1 cellular context compared by ENCODE assay signal in the genomic region with DNA sequence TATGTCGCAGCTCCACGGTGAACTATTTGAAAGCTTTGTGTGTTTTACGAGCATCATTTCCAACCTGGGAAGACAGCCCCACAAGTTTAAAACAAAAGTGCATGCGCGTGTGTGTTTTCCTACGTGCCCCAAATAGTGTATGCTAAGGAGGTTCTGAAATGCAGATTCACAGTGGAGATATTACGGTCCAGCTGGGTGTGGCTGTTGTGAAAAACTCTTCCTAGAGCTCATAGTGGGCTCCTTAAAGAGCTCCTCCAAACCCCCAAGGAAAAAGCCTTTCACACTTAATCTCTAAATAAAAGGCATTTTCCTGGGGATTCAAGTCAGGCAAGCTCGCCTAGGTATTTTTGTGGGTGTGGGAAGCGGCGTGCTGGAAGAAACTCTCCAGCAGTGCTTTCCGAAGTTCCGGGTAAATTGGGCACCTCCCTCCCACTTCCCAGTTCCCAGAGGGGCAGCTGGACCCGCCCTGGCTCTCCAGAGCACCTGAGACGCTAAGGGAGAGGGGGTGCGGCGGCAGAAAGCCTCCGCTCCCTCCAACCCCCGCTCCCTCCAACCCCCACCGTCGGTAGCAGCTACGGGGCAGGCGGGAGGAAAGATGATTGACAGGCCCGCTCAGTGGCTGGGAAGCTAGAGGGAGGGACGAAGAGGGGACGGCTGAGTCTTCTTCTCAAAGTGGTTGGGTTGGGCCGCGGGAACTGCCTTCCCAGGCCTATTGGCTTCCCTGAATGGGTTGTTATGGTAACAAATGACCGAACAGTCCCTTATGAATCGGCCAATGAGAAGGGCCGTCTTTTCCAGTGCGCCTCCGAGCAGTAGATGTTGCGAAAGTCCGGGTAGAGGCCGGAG.
TF ChIP-seq lines count a peak whose summit lies in the region.

No MANE protein-coding gene starts in this region.

TF ChIP-seq in HepG2, 621 proteins besides CTCF, POLR2A, EP300 and RAD21 (continued from another document and continues in another):
- TF ChIP-seq, protein P1, sequence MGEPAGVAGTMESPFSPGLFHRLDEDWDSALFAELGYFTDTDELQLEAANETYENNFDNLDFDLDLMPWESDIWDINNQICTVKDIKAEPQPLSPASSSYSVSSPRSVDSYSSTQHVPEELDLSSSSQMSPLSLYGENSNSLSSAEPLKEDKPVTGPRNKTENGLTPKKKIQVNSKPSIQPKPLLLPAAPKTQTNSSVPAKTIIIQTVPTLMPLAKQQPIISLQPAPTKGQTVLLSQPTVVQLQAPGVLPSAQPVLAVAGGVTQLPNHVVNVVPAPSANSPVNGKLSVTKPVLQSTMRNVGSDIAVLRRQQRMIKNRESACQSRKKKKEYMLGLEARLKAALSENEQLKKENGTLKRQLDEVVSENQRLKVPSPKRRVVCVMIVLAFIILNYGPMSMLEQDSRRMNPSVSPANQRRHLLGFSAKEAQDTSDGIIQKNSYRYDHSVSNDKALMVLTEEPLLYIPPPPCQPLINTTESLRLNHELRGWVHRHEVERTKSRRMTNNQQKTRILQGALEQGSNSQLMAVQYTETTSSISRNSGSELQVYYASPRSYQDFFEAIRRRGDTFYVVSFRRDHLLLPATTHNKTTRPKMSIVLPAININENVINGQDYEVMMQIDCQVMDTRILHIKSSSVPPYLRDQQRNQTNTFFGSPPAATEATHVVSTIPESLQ (CRISPR knock-in tag; conservative IDR thresholded peaks at IDR 0.05), result 0 out of 2 replicates have a peak, but pooled peaks have one; percentile 52
- TF ChIP-seq HMG20A (CRISPR knock-in tag; IDR thresholded peaks at IDR 0.05; ENCODE audit: borderline replicate concordance) (no peak), TBX3 (IDR thresholded peaks at IDR 0.05; ENCODE audit: borderline replicate concordance) (no peak), ZSCAN22 (CRISPR knock-in tag; IDR thresholded peaks at IDR 0.05) (no peak), ZNF235 (CRISPR knock-in tag; IDR thresholded peaks at IDR 0.05; ENCODE audit: borderline replicate concordance) (no peak), CEBPB (IDR thresholded peaks at IDR 0.05; ENCODE audit: borderline replicate concordance, low read depth, low read length) (peak; percentile 99), JARID2 (CRISPR knock-in tag; IDR thresholded peaks at IDR 0.05; ENCODE audit: insufficient replicate concordance) (no peak), KMT2A (CRISPR knock-in tag; IDR thresholded peaks at IDR 0.05) (no peak), PTBP1 (IDR thresholded peaks at IDR 0.05; ENCODE audit: low read depth, low read length, poor library complexity, severe bottlenecking) (no peak), KDM4B (CRISPR knock-in tag; IDR thresholded peaks at IDR 0.05) (peak; percentile 62; the same call in 1 of the 2 replicates), HNF4A (CRISPR knock-in tag; IDR thresholded peaks at IDR 0.05) (no peak), NFYC (CRISPR knock-in tag; IDR thresholded peaks at IDR 0.05) (peak; percentile 88), MTA1 (CRISPR knock-in tag; IDR thresholded peaks at IDR 0.05; ENCODE audit: borderline replicate concordance) (0 out of 2 replicates have a peak, but pooled peaks have one; percentile 51), NCOA2 (CRISPR knock-in tag; IDR thresholded peaks at IDR 0.05) (no peak), HOXA7 (CRISPR knock-in tag; IDR thresholded peaks at IDR 0.05) (no peak), TP53 (CRISPR knock-in tag; conservative IDR thresholded peaks at IDR 0.05) (no peak), MAFG (CRISPR knock-in tag; IDR thresholded peaks at IDR 0.05) (no peak), ONECUT2 (CRISPR knock-in tag; IDR thresholded peaks at IDR 0.05) (no peak), DPF2 (CRISPR knock-in tag; IDR thresholded peaks at IDR 0.05; ENCODE audit: borderline replicate concordance, low read depth) (no peak), ZNF468 (CRISPR knock-in tag; IDR thresholded peaks at IDR 0.05) (no peak), PHF8 (CRISPR knock-in tag; IDR thresholded peaks at IDR 0.05) (no peak), NFATC3 (CRISPR knock-in tag; IDR thresholded peaks at IDR 0.05) (no peak)
- TF ChIP-seq, protein P2, sequence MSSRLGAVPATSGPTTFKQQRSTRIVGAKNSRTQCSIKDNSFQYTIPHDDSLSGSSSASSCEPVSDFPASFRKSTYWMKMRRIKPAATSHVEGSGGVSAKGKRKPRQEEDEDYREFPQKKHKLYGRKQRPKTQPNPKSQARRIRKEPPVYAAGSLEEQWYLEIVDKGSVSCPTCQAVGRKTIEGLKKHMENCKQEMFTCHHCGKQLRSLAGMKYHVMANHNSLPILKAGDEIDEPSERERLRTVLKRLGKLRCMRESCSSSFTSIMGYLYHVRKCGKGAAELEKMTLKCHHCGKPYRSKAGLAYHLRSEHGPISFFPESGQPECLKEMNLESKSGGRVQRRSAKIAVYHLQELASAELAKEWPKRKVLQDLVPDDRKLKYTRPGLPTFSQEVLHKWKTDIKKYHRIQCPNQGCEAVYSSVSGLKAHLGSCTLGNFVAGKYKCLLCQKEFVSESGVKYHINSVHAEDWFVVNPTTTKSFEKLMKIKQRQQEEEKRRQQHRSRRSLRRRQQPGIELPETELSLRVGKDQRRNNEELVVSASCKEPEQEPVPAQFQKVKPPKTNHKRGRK (CRISPR knock-in tag; IDR thresholded peaks at IDR 0.05), result no peak
- TF ChIP-seq, protein P3, sequence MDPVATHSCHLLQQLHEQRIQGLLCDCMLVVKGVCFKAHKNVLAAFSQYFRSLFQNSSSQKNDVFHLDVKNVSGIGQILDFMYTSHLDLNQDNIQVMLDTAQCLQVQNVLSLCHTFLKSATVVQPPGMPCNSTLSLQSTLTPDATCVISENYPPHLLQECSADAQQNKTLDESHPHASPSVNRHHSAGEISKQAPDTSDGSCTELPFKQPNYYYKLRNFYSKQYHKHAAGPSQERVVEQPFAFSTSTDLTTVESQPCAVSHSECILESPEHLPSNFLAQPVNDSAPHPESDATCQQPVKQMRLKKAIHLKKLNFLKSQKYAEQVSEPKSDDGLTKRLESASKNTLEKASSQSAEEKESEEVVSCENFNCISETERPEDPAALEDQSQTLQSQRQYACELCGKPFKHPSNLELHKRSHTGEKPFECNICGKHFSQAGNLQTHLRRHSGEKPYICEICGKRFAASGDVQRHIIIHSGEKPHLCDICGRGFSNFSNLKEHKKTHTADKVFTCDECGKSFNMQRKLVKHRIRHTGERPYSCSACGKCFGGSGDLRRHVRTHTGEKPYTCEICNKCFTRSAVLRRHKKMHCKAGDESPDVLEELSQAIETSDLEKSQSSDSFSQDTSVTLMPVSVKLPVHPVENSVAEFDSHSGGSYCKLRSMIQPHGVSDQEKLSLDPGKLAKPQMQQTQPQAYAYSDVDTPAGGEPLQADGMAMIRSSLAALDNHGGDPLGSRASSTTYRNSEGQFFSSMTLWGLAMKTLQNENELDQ (CRISPR knock-in tag; IDR thresholded peaks at IDR 0.05; ENCODE audit: borderline replicate concordance), result no peak
- TF ChIP-seq, protein P4, sequence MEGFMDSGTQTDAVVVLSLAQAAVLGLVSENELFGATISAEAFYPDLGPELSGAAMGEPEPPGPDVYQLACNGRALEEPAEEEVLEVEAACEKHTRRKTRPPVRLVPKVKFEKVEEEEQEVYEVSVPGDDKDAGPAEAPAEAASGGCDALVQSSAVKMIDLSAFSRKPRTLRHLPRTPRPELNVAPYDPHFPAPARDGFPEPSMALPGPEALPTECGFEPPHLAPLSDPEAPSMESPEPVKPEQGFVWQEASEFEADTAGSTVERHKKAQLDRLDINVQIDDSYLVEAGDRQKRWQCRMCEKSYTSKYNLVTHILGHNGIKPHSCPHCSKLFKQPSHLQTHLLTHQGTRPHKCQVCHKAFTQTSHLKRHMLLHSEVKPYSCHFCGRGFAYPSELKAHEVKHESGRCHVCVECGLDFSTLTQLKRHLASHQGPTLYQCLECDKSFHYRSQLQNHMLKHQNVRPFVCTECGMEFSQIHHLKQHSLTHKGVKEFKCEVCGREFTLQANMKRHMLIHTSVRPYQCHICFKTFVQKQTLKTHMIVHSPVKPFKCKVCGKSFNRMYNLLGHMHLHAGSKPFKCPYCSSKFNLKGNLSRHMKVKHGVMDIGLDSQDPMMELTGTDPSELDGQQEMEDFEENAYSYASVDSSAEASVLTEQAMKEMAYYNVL (CRISPR knock-in tag; IDR thresholded peaks at IDR 0.05; ENCODE audit: borderline replicate concordance), result no peak
- TF ChIP-seq, protein P5, sequence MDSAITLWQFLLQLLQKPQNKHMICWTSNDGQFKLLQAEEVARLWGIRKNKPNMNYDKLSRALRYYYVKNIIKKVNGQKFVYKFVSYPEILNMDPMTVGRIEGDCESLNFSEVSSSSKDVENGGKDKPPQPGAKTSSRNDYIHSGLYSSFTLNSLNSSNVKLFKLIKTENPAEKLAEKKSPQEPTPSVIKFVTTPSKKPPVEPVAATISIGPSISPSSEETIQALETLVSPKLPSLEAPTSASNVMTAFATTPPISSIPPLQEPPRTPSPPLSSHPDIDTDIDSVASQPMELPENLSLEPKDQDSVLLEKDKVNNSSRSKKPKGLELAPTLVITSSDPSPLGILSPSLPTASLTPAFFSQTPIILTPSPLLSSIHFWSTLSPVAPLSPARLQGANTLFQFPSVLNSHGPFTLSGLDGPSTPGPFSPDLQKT (CRISPR knock-in tag; IDR thresholded peaks at IDR 0.05; ENCODE audit: borderline replicate concordance), result no peak
- TF ChIP-seq, protein P6, sequence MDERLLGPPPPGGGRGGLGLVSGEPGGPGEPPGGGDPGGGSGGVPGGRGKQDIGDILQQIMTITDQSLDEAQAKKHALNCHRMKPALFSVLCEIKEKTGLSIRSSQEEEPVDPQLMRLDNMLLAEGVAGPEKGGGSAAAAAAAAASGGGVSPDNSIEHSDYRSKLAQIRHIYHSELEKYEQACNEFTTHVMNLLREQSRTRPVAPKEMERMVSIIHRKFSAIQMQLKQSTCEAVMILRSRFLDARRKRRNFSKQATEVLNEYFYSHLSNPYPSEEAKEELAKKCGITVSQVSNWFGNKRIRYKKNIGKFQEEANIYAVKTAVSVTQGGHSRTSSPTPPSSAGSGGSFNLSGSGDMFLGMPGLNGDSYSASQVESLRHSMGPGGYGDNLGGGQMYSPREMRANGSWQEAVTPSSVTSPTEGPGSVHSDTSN (CRISPR knock-in tag; IDR thresholded peaks at IDR 0.05), result peak; percentile 98
- TF ChIP-seq, protein P7, sequence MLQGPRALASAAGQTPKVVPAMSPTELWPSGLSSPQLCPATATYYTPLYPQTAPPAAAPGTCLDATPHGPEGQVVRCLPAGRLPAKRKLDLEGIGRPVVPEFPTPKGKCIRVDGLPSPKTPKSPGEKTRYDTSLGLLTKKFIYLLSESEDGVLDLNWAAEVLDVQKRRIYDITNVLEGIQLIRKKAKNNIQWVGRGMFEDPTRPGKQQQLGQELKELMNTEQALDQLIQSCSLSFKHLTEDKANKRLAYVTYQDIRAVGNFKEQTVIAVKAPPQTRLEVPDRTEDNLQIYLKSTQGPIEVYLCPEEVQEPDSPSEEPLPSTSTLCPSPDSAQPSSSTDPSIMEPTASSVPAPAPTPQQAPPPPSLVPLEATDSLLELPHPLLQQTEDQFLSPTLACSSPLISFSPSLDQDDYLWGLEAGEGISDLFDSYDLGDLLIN (CRISPR knock-in tag; IDR thresholded peaks at IDR 0.05; ENCODE audit: borderline replicate concordance), result no peak
- TF ChIP-seq, protein P8, sequence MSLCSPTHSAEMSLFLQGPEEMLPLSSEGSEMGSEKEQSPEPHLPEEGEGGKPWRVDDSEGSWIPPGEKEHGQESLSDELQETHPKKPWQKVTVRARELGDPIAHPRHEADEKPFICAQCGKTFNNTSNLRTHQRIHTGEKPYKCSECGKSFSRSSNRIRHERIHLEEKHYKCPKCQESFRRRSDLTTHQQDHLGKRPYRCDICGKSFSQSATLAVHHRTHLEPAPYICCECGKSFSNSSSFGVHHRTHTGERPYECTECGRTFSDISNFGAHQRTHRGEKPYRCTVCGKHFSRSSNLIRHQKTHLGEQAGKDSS (CRISPR knock-in tag; IDR thresholded peaks at IDR 0.05; ENCODE audit: borderline replicate concordance, low read depth), result peak; percentile 57
- TF ChIP-seq, protein P9, sequence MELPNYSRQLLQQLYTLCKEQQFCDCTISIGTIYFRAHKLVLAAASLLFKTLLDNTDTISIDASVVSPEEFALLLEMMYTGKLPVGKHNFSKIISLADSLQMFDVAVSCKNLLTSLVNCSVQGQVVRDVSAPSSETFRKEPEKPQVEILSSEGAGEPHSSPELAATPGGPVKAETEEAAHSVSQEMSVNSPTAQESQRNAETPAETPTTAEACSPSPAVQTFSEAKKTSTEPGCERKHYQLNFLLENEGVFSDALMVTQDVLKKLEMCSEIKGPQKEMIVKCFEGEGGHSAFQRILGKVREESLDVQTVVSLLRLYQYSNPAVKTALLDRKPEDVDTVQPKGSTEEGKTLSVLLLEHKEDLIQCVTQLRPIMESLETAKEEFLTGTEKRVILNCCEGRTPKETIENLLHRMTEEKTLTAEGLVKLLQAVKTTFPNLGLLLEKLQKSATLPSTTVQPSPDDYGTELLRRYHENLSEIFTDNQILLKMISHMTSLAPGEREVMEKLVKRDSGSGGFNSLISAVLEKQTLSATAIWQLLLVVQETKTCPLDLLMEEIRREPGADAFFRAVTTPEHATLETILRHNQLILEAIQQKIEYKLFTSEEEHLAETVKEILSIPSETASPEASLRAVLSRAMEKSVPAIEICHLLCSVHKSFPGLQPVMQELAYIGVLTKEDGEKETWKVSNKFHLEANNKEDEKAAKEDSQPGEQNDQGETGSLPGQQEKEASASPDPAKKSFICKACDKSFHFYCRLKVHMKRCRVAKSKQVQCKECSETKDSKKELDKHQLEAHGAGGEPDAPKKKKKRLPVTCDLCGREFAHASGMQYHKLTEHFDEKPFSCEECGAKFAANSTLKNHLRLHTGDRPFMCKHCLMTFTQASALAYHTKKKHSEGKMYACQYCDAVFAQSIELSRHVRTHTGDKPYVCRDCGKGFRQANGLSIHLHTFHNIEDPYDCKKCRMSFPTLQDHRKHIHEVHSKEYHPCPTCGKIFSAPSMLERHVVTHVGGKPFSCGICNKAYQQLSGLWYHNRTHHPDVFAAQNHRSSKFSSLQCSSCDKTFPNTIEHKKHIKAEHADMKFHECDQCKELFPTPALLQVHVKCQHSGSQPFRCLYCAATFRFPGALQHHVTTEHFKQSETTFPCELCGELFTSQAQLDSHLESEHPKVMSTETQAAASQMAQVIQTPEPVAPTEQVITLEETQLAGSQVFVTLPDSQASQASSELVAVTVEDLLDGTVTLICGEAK (IDR thresholded peaks at IDR 0.05), result no peak
- TF ChIP-seq, protein P9 (CRISPR knock-in tag; IDR thresholded peaks at IDR 0.05), result no peak
